ENCODE assay signal across 16 cellular contexts in genomic region chr15:60574801-60575631, GRCh38.
DNase-seq lines count a peak whose midpoint lies in the region; ATAC-seq and TF ChIP-seq lines count a peak whose summit lies in the region.
"Had no signal": no experiment of that assay in that cellular context is flagged by ENCODE, and none has a peak within 500 bp of the region (broad histone marks: within the 10 kb centered on the region; RNA-seq: fewer than 3 reads in every experiment).

No MANE protein-coding gene starts in this region.

- H3K4me1 Mint-ChIP-seq in CD4-positive, alpha-beta T cell (ENCODE audit: low read depth): peaks cover 92% of the 10 kb centered on the region
- H3K4me1 Mint-ChIP-seq in activated naive CD8-positive, alpha-beta T cell treated with anti-CD3 and anti-CD28 coated beads, Interleukin-2, amount 50 U/mL, for 24 hours: peaks cover 94% of the 10 kb centered on the region

- H2BK12ac ChIP-seq in mesenchymal stem cell (ENCODE audit: low read length in 2 of 2): no peak overlapping the region

- ATAC-seq in CD4-positive, alpha-beta T cell (ENCODE audit: poor library complexity): no peak
- ATAC-seq in HG03280 (IDR thresholded peaks at IDR 0.05; ENCODE audit: unreplicated experiment): peak; percentile 31
- peak; percentile 64 for ATAC-seq in activated naive CD8-positive, alpha-beta T cell treated with anti-CD3 and anti-CD28 coated beads, Interleukin-2, amount 50 U/mL, for 24 hours
- no peak for ATAC-seq in upper lobe of right lung
- ATAC-seq: K562 had no signal

- H2BK5ac ChIP-seq in mesenchymal stem cell (ENCODE audit: low read depth, low read length, poor library complexity, severe bottlenecking): no peak overlapping the region

- H2AFZ ChIP-seq in mesenchymal stem cell (ENCODE audit: low read depth, low read length): no peak overlapping the region

- H3K23ac ChIP-seq in mesenchymal stem cell (ENCODE audit: low read length in 2 of 2): no peak overlapping the region

- no peak overlapping the region for H4K8ac ChIP-seq in mesenchymal stem cell (ENCODE audit: low read length)

- H3K27me3 ChIP-seq in CD4-positive, alpha-beta T cell (ENCODE audit: control insufficient read depth, insufficient read depth, low read length): no peaks in the 10 kb centered on the region
- H3K27me3 ChIP-seq in mesenchymal stem cell (ENCODE audit: control insufficient read depth in 1 of 2, insufficient read depth in 1 of 2, low read length in 2 of 2) (no peaks in the 10 kb centered on the region), upper lobe of right lung (no peaks in the 10 kb centered on the region)
- H3K27me3 ChIP-seq: sigmoid colon, SJCRH30 had no signal

- TF ChIP-seq CTCF in CD4-positive, alpha-beta T cell (IDR thresholded peaks at IDR 0.05): no peak
- no peak for TF ChIP-seq CTCF in upper lobe of right lung (IDR thresholded peaks at IDR 0.05)

- peaks cover 25% of the 10 kb centered on the region for H3K36me3 Mint-ChIP-seq in CD4-positive, alpha-beta T cell (ENCODE audit: low read depth)
- peaks cover 8% of the 10 kb centered on the region for H3K36me3 Mint-ChIP-seq in activated naive CD8-positive, alpha-beta T cell treated with anti-CD3 and anti-CD28 coated beads, Interleukin-2, amount 50 U/mL, for 24 hours (ENCODE audit: low read depth)

- H3K79me1 ChIP-seq in mesenchymal stem cell (replicated peaks; ENCODE audit: low read length, poor library complexity, severe bottlenecking): no peaks in the 10 kb centered on the region

- H4K91ac ChIP-seq in mesenchymal stem cell (ENCODE audit: low read length): no peak overlapping the region

- no peak overlapping the region for H2BK120ac ChIP-seq in mesenchymal stem cell (ENCODE audit: low read depth, low read length)

- no peak overlapping the region for H2BK15ac ChIP-seq in mesenchymal stem cell (ENCODE audit: low read depth, poor library complexity, severe bottlenecking)

- H3K9ac ChIP-seq in mesenchymal stem cell (ENCODE audit: low read length): no peak overlapping the region

- CTCF ChIA-PET in CD4-positive, alpha-beta T cell (lab: Charles Lee): interaction anchor here (1.6 to 2.0 kb wide), 4 partner anchors 9 to 342 kb away, joined by 3 to 10 read pairs (median 8); no protein-coding TSS in a partner anchor

- no peak overlapping the region for H3K18ac ChIP-seq in mesenchymal stem cell (ENCODE audit: low read depth in 1 of 2, low read length in 2 of 2)

- H3K4ac ChIP-seq in mesenchymal stem cell (ENCODE audit: low read depth in 1 of 2, low read length in 2 of 2): no peak overlapping the region

- no peaks in the 10 kb centered on the region for H3K36me3 ChIP-seq in mesenchymal stem cell (ENCODE audit: control insufficient read depth in 1 of 2, insufficient read depth in 2 of 2, low read depth in 1 of 2, low read length in 2 of 2)
- no peaks in the 10 kb centered on the region for H3K36me3 ChIP-seq in upper lobe of right lung
- H3K36me3 ChIP-seq: sigmoid colon had no signal

- H3K9me3 ChIP-seq in CD4-positive, alpha-beta T cell (ENCODE audit: control insufficient read depth, low read length): no peaks in the 10 kb centered on the region
- H3K9me3 ChIP-seq in mesenchymal stem cell (ENCODE audit: control insufficient read depth, low read length) (no peaks in the 10 kb centered on the region), upper lobe of right lung (no peaks in the 10 kb centered on the region)
- H3K9me3 ChIP-seq: sigmoid colon, SJCRH30 had no signal

- WGBS in mesenchymal stem cell: 79% methylated on average over 11 of the region's 11 CpGs

- POLR2A ChIA-PET in CD4-positive, alpha-beta T cell (lab: Charles Lee): interaction anchor here (0.9 to 13.1 kb wide), 9 partner anchors 9 to 342 kb away, joined by 3 to 240 read pairs (median 4); no protein-coding TSS in a partner anchor

- no peaks in the 10 kb centered on the region for H3K9me3 Mint-ChIP-seq in CD4-positive, alpha-beta T cell
- no peaks in the 10 kb centered on the region for H3K9me3 Mint-ChIP-seq in activated naive CD8-positive, alpha-beta T cell treated with anti-CD3 and anti-CD28 coated beads, Interleukin-2, amount 50 U/mL, for 24 hours
- H3K9me3 Mint-ChIP-seq: dendritic cell treated with granulocyte-macrophage colony-stimulating factor and Interleukin-4, amounts not matched to agents 40 ng/mL and 50 ng/mL, for 4 days had no signal

- no peaks in the 10 kb centered on the region for H3K27me3 Mint-ChIP-seq in CD4-positive, alpha-beta T cell
- H3K27me3 Mint-ChIP-seq in activated naive CD8-positive, alpha-beta T cell treated with anti-CD3 and anti-CD28 coated beads, Interleukin-2, amount 50 U/mL, for 24 hours: no peaks in the 10 kb centered on the region

- H3K4me1 ChIP-seq in mesenchymal stem cell (ENCODE audit: control insufficient read depth, insufficient read depth, low read depth, low read length) (peaks cover 2% of the 10 kb centered on the region), upper lobe of right lung (peaks cover 6% of the 10 kb centered on the region)
- H3K4me1 ChIP-seq: SJCRH30 had no signal

- no peak for DNase-seq in CD4-positive, alpha-beta T cell
- no peak for DNase-seq in activated naive CD8-positive, alpha-beta T cell treated with anti-CD3 and anti-CD28 coated beads, Interleukin-2, amount 50 U/mL, for 24 hours
- DNase-seq in mesenchymal stem cell (peak; percentile 72), kidney glomerular epithelial cell (lab: John Stamatoyannopoulos, UW) (no peak), upper lobe of right lung (no peak)
- no peak for DNase-seq in activated CD8-positive, alpha-beta memory T cell treated with anti-CD3 and anti-CD28 coated beads, Interleukin-2, amount 50 U/mL, for 4 hours
- DNase-seq in activated CD4-positive, CD25-positive, alpha-beta regulatory T cell treated with anti-CD3 and anti-CD28 coated beads, Interleukin-2, amount 50 U/mL, for 72 hours: no peak
- DNase-seq: activated CD8-positive, alpha-beta memory T cell treated with anti-CD3 and anti-CD28 coated beads, Interleukin-2, amount 50 U/mL, for 48 hours; H7; NCI-H1417 treated with DMSO at 0.1 percent for 48 hours; sigmoid colon; SJCRH30 had no signal

- H3K4me3 ChIP-seq in mesenchymal stem cell (ENCODE audit: insufficient read depth in 1 of 2, low read depth in 1 of 2, low read length in 2 of 2): no peak overlapping the region
- no peak overlapping the region for H3K4me3 ChIP-seq in upper lobe of right lung
- H3K4me3 ChIP-seq: K562, lung, sigmoid colon, SJCRH30 had no signal

- H3K4me3 Mint-ChIP-seq in CD4-positive, alpha-beta T cell: peak overlapping the region; percentile 80
- H3K4me3 Mint-ChIP-seq in activated naive CD8-positive, alpha-beta T cell treated with anti-CD3 and anti-CD28 coated beads, Interleukin-2, amount 50 U/mL, for 24 hours: peak overlapping the region; percentile 54
- H3K4me3 Mint-ChIP-seq: dendritic cell treated with granulocyte-macrophage colony-stimulating factor and Interleukin-4, amounts not matched to agents 40 ng/mL and 50 ng/mL, for 4 days had no signal

- no peak overlapping the region for H2AK5ac ChIP-seq in mesenchymal stem cell (ENCODE audit: low read length, severe bottlenecking)

- peak overlapping the region; percentile 84 for H3K27ac Mint-ChIP-seq in CD4-positive, alpha-beta T cell
- peak overlapping the region; percentile 85 for H3K27ac Mint-ChIP-seq in activated naive CD8-positive, alpha-beta T cell treated with anti-CD3 and anti-CD28 coated beads, Interleukin-2, amount 50 U/mL, for 24 hours
- H3K27ac Mint-ChIP-seq: dendritic cell treated with granulocyte-macrophage colony-stimulating factor and Interleukin-4, amounts not matched to agents 40 ng/mL and 50 ng/mL, for 4 days had no signal

- H3K27ac ChIP-seq in CD4-positive, alpha-beta T cell (ENCODE audit: low read depth, low read length): peak overlapping the region; percentile 59
- H3K27ac ChIP-seq in mesenchymal stem cell (ENCODE audit: low read length, poor library complexity, severe bottlenecking) (no peak overlapping the region), upper lobe of right lung (no peak overlapping the region)
- H3K27ac ChIP-seq: SJCRH30 had no signal

- H3K14ac ChIP-seq in mesenchymal stem cell (ENCODE audit: low read length in 2 of 2): no peak overlapping the region

- intact Hi-C loops in CD4-positive, alpha-beta T cell (cut with DNase I, micrococcal nuclease): loop anchor here (1.0 to 10.0 kb wide), 4 partner anchors 10 to 580 kb away; no protein-coding TSS in a partner anchor
- intact Hi-C loops in upper lobe of right lung (cut with DNase I): no loop called here

- no peak overlapping the region for H3K4me2 ChIP-seq in mesenchymal stem cell (ENCODE audit: low read length, poor library complexity, severe bottlenecking)

Comparison
In these comparisons a context has a peak if more than half of its experiments do, and no peak if none do; other contexts are left out.
1. ATAC-seq: peak in HG03280 (single experiment) and activated naive CD8-positive, alpha-beta T cell treated with anti-CD3 and anti-CD28 coated beads, Interleukin-2, amount 50 U/mL, for 24 hours (single experiment); none in CD4-positive, alpha-beta T cell (single experiment) and upper lobe of right lung (single experiment).